8 cellular contexts compared by ENCODE assay signal in the genomic region with DNA sequence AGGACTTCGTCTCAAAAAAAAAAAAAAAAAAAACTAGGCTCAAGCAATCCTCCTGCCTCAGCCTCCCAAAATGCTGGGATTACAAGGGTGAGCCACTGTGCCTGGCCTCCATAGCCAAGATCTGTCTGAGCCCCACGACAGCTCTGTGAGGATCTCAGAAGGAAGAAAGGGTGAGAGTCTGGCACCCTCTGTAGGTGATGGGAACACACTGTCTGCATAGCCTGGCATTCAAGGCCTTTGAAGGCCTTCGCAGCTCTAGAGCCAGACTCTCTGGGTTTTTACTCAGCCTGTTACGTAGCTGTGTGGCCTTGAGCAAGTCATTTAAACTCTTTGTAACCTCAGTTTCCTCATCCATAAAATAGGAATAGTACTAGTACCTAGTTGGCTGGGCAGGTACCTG. TPM values are rescaled to one million over a fixed set of nuclear protein-coding genes. Genes with fewer than 3 reads are reported as not detected.
DNase-seq lines count a peak whose midpoint lies in the region; ATAC-seq and TF ChIP-seq lines count a peak whose summit lies in the region.

No MANE protein-coding gene starts in this region.

- H3K27ac ChIP-seq in stomach = no peak overlapping the region

- no peaks in the 10 kb centered on the region for H3K36me3 Mint-ChIP-seq in activated naive CD4-positive, alpha-beta T cell treated with anti-CD3 and anti-CD28 coated beads, Interleukin-2, amount 10 ng/mL, durations not matched to agents 7 days and 5 days

- DNase-seq in AG20443 (ENCODE audit: low spot score) (peak; percentile 72), RPMI8226 (peak; percentile 59), left colon (peak; percentile 31 to 32), stomach (peak; percentile 37)
- DNase-seq in activated naive CD4-positive, alpha-beta T cell treated with anti-CD3 and anti-CD28 coated beads, Interleukin-2, amount 10 ng/mL, durations not matched to agents 7 days and 5 days = peak; percentile 80

- ATAC-seq in GM21528 (IDR thresholded peaks at IDR 0.05; ENCODE audit: low FRiP score, unreplicated experiment) (peak; percentile 58), left colon (peak; percentile 90), GM21390 (IDR thresholded peaks at IDR 0.05; ENCODE audit: unreplicated experiment) (no peak), HG03196 (IDR thresholded peaks at IDR 0.05; ENCODE audit: unreplicated experiment) (no peak)

- H3K4me3 Mint-ChIP-seq in activated naive CD4-positive, alpha-beta T cell treated with anti-CD3 and anti-CD28 coated beads, Interleukin-2, amount 10 ng/mL, durations not matched to agents 7 days and 5 days = no peak overlapping the region

- no peaks in the 10 kb centered on the region for H3K27me3 Mint-ChIP-seq in activated naive CD4-positive, alpha-beta T cell treated with anti-CD3 and anti-CD28 coated beads, Interleukin-2, amount 10 ng/mL, durations not matched to agents 7 days and 5 days

- TF ChIP-seq EP300 in stomach (IDR thresholded peaks at IDR 0.05) = no peak

- H3K4me1 Mint-ChIP-seq in activated naive CD4-positive, alpha-beta T cell treated with anti-CD3 and anti-CD28 coated beads, Interleukin-2, amount 10 ng/mL, durations not matched to agents 7 days and 5 days = peaks cover 11% of the 10 kb centered on the region

- no peaks in the 10 kb centered on the region for H3K9me3 ChIP-seq in stomach

- TF ChIP-seq CTCF in stomach (IDR thresholded peaks at IDR 0.05) = peak in 4 of 7 experiments; percentile 14 to 39 (median 28)

- no peaks in the 10 kb centered on the region for H3K27me3 ChIP-seq in stomach

- H3K4me1 ChIP-seq in stomach = no peaks in the 10 kb centered on the region

- CTCF ChIA-PET in activated naive CD4-positive, alpha-beta T cell treated with anti-CD3 and anti-CD28 coated beads, Interleukin-2, amount 10 ng/mL, durations not matched to agents 7 days and 5 days (lab: Charles Lee) = interaction anchor here (0.5 to 4.6 kb wide), 30 partner anchors 8 to 813 kb away, joined by 3 to 100 read pairs (median 4); no protein-coding TSS in a partner anchor

- intact Hi-C loops in left colon (cut with DNase I, micrococcal nuclease) = no loop called here
- intact Hi-C loops in stomach (cut with DNase I; ENCODE audit: low total_unique reads) = no loop called here

- no peaks in the 10 kb centered on the region for H3K9me3 Mint-ChIP-seq in activated naive CD4-positive, alpha-beta T cell treated with anti-CD3 and anti-CD28 coated beads, Interleukin-2, amount 10 ng/mL, durations not matched to agents 7 days and 5 days

- no peak overlapping the region for H3K4me3 ChIP-seq in stomach

- no peaks in the 10 kb centered on the region for H3K36me3 ChIP-seq in stomach

- H3K27ac Mint-ChIP-seq in activated naive CD4-positive, alpha-beta T cell treated with anti-CD3 and anti-CD28 coated beads, Interleukin-2, amount 10 ng/mL, durations not matched to agents 7 days and 5 days = no peak overlapping the region

- TF ChIP-seq POLR2A in stomach (IDR thresholded peaks at IDR 0.05) = no peak

- WGBS in stomach, 5 donors = 63 to 79% (median 71%) methylated on average over 4 of the region's 4 CpGs

RNA-seq across cellular contexts. Expression of gene XPO6, which starts 6.3 kb away (rescaled TPM):
- total RNA-seq in left colon (100 to 1,000 TPM; 104 to 105 TPM), stomach (100 to 1,000 TPM in 4 of 5 donors, 10 to 100 TPM in 1; 46.7 to 241 (median 112) TPM)
- polyA plus RNA-seq in stomach = 10 to 100 TPM; 37.2 to 61.3 (median 39.0) TPM

Comparison
In these comparisons a context has a peak if more than half of its experiments do, and no peak if none do; other contexts are left out.
1. ATAC-seq: peak in GM21528 (single experiment) and left colon (single experiment); none in GM21390 (single experiment) and HG03196 (single experiment).
2. Peak in every context shown above with its lines, with median percentiles within 50 percentile points of each other: DNase-seq.